In the genomic region with DNA sequence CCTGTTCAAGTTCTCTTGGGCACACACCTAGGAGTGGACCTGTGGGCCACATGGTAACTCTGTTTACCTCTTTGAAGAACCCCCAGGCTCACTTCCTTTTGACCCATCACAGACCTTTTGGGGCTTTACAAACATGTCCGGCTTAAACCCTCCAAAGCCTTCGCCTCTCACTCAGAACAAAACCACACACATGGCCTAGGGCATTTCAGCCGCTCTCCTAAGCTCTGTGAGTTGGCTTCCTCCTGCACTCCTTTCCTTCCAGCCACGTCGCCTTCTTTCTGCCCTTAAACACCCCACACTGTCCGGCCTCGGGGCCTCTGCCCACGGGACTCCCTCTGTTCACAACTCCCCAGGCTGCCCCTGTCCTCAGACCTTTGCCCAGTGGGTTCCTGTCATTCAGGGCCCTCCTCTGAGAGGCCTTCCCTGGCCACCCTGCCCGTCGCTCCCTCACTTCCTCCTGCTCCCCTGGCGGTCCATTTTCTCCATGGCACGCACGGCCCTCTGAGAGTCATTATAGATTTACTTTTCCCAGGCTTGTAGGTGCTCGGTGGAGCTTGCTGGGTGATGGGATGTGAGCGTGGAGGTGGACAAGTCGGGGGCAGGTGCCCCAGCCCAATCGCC, we compare ENCODE assay signal across 11 cellular contexts. TPM values are rescaled to one million over a fixed set of nuclear protein-coding genes. Genes with fewer than 3 reads are reported as not detected.
DNase-seq lines count a peak whose midpoint lies in the region; ATAC-seq, FAIRE-seq and TF ChIP-seq lines count a peak whose summit lies in the region.
"Had no signal": no experiment of that assay in that cellular context is flagged by ENCODE, and none has a peak within 500 bp of the region (broad histone marks: within the 10 kb centered on the region; RNA-seq: fewer than 3 reads in every experiment).

No MANE protein-coding gene starts in this region.

- no peaks in the 10 kb centered on the region for H3K9me3 ChIP-seq in astrocyte (ENCODE audit: insufficient read depth, low read depth, low read length)
- H3K9me3 ChIP-seq: SK-N-SH had no signal

- in situ Hi-C loops in KBM-7 (cut with MboI; ENCODE audit: low pct_unique_long_range_greater_than_20kb, low sequenced_read_pairs) = no loop called here

- H3K9ac ChIP-seq in astrocyte (ENCODE audit: low read length) = no peak overlapping the region
- H3K9ac ChIP-seq: SK-N-SH had no signal

- no peak for FAIRE-seq in astrocyte (lab: Jason Lieb, UNC)
- FAIRE-seq: colon had no signal

- H3K36me3 Mint-ChIP-seq in astrocyte (ENCODE audit: low read depth, unreplicated experiment) (peaks cover 21% of the 10 kb centered on the region), progenitor cell of endocrine pancreas (ENCODE audit: insufficient read depth) (peaks cover 12% of the 10 kb centered on the region)

- H3K36me3 ChIP-seq in astrocyte (ENCODE audit: insufficient read depth, low read length) = peaks cover 7% of the 10 kb centered on the region

- H3K27ac Mint-ChIP-seq in astrocyte (ENCODE audit: unreplicated experiment) (peak overlapping the region; percentile 78), progenitor cell of endocrine pancreas (peak overlapping the region; percentile 91)

- no peaks in the 10 kb centered on the region for H3K4me1 ChIP-seq in astrocyte (ENCODE audit: insufficient read depth, low read length)

- H4K20me1 ChIP-seq in astrocyte (ENCODE audit: insufficient read depth, low read length) = peaks cover 21% of the 10 kb centered on the region

- H3K27me3 Mint-ChIP-seq in astrocyte (ENCODE audit: low read depth, unreplicated experiment) (no peaks in the 10 kb centered on the region), progenitor cell of endocrine pancreas (no peaks in the 10 kb centered on the region)

- H3K27ac ChIP-seq in astrocyte (ENCODE audit: low read depth, low read length) = no peak overlapping the region

- H3K4me3 ChIP-seq in GM12865 (ENCODE audit: low read depth, low read length) (peak overlapping the region; percentile 62), astrocyte (ENCODE audit: insufficient read depth, low read depth, low read length) (no peak overlapping the region)

- H3K79me2 ChIP-seq in astrocyte (ENCODE audit: insufficient read depth, low read length) = no peaks in the 10 kb centered on the region

- H3K9me3 Mint-ChIP-seq in astrocyte (ENCODE audit: unreplicated experiment) = no peaks in the 10 kb centered on the region
- no peaks in the 10 kb centered on the region for H3K9me3 Mint-ChIP-seq in progenitor cell of endocrine pancreas (ENCODE audit: low read depth)

- TF ChIP-seq CTCF in GM12865 (IDR thresholded peaks at IDR 0.05; ENCODE audit: insufficient read depth, low read depth, low read length, missing control alignments) (peak; percentile 5), astrocyte (IDR thresholded peaks at IDR 0.05; ENCODE audit: insufficient read depth, low read depth, low read length) (no peak), progenitor cell of endocrine pancreas (IDR thresholded peaks at IDR 0.05; ENCODE audit: unreplicated experiment) (no peak)

- H3K4me3 Mint-ChIP-seq in astrocyte (ENCODE audit: unreplicated experiment) (no peak overlapping the region), progenitor cell of endocrine pancreas (ENCODE audit: low read depth) (no peak overlapping the region)

- H3K27me3 ChIP-seq in astrocyte (ENCODE audit: insufficient read depth, low read length) = no peaks in the 10 kb centered on the region

- H3K4me1 Mint-ChIP-seq in astrocyte (ENCODE audit: low read depth, unreplicated experiment) (peaks cover 5% of the 10 kb centered on the region), progenitor cell of endocrine pancreas (ENCODE audit: low read depth) (no peaks in the 10 kb centered on the region)

- ATAC-seq in HG03354 (IDR thresholded peaks at IDR 0.05; ENCODE audit: poor library complexity, severe bottlenecking, unreplicated experiment) (no peak), HG02642 (IDR thresholded peaks at IDR 0.05; ENCODE audit: poor library complexity, unreplicated experiment) (no peak)

- no peak overlapping the region for H3K4me2 ChIP-seq in astrocyte (ENCODE audit: low read length)
- H3K4me2 ChIP-seq: SK-N-SH had no signal

- no peak overlapping the region for H2AFZ ChIP-seq in astrocyte (ENCODE audit: low read depth, low read length)

- DNase-seq in GM12865 (ENCODE audit: low read depth) (peak; percentile 35), KBM-7 (peak; percentile 16), astrocyte (ENCODE audit: low read depth) (no peak), progenitor cell of endocrine pancreas (ENCODE audit: low spot score, unreplicated experiment) (no peak)
- no peak for DNase-seq in stimulated activated CD4-positive, alpha-beta T cell treated with anti-CD3 and anti-CD28 coated beads, Interleukin-4, amount 100 ng/mL, for 1 hour
- DNase-seq: NCI-H1048; SK-N-SH; stimulated activated CD4-positive, alpha-beta T cell treated with anti-CD3 and anti-CD28 coated beads, Interleukin-2, amount 100 ng/mL, for 48 hours had no signal

RNA-seq across cellular contexts. Expression of a gene that starts 1.9 kb away (rescaled TPM):
- 15.6 and 16.3 TPM in 2 replicates for total RNA-seq in astrocyte
- 11.6 and 13.7 TPM in 2 replicates for total RNA-seq in progenitor cell of endocrine pancreas

RNA-seq across cellular contexts. Expression of a gene that starts 9.1 kb away (rescaled TPM):
- total RNA-seq in astrocyte (92.5 and 99.5 TPM in 2 replicates), progenitor cell of endocrine pancreas (88.4 and 93.1 TPM in 2 replicates)

RNA-seq across cellular contexts. Expression of a gene that starts 10.3 kb away (rescaled TPM):
- total RNA-seq in astrocyte (590 and 591 TPM in 2 replicates), progenitor cell of endocrine pancreas (113 and 119 TPM in 2 replicates)

RNA-seq across cellular contexts. Expression of a gene that starts 34.3 kb away (rescaled TPM):
- total RNA-seq in astrocyte (350 and 371 TPM in 2 replicates), progenitor cell of endocrine pancreas (396 and 422 TPM in 2 replicates)

RNA-seq across cellular contexts. Expression of a gene that starts 46.7 kb away (rescaled TPM):
- total RNA-seq in astrocyte = 47.8 and 48.3 TPM in 2 replicates
- total RNA-seq in progenitor cell of endocrine pancreas = 163 and 165 TPM in 2 replicates

Comparison
In these comparisons a context has a peak if more than half of its experiments do, and no peak if none do; other contexts are left out.
1. DNase-seq: peak in GM12865 (single experiment) and KBM-7 (single experiment); none in astrocyte (single experiment), progenitor cell of endocrine pancreas (single experiment) and stimulated activated CD4-positive, alpha-beta T cell treated with anti-CD3 and anti-CD28 coated beads, Interleukin-4, amount 100 ng/mL, for 1 hour (single experiment).